ENCODE assay signal across 25 cellular contexts in genomic region chr1:72892461-72892860, GRCh38.
DNase-seq lines count a peak whose midpoint lies in the region; ATAC-seq, FAIRE-seq and TF ChIP-seq lines count a peak whose summit lies in the region.
"Had no signal": no experiment of that assay in that cellular context is flagged by ENCODE, and none has a peak within 500 bp of the region (broad histone marks: within the 10 kb centered on the region; RNA-seq: fewer than 3 reads in every experiment).

No MANE protein-coding gene starts in this region.

- H2AFZ ChIP-seq in keratinocyte (ENCODE audit: control insufficient read depth, low read length): no peak overlapping the region
- H2AFZ ChIP-seq: GM23248, hepatocyte had no signal

- H3K36me3 ChIP-seq in keratinocyte (ENCODE audit: control insufficient read depth in 2 of 2, extremely low read depth in 1 of 2, insufficient read depth in 2 of 2, low read length in 2 of 2): no peaks in the 10 kb centered on the region
- H3K36me3 ChIP-seq: BLaER1, esophagus muscularis mucosa, right lobe of liver had no signal

- ATAC-seq in GM18861 (IDR thresholded peaks at IDR 0.05; ENCODE audit: unreplicated experiment): no peak
- ATAC-seq: A549; activated CD4-positive, alpha-beta T cell treated with anti-CD3 and anti-CD28 coated beads for 36 hours; activated T-cell treated with anti-CD3 and anti-CD28 coated beads, Interleukin-2, amount 50 U/mL, for 4 hours; left ventricle myocardium superior; right lobe of liver had no signal

- no peak overlapping the region for H3K9ac ChIP-seq in keratinocyte (ENCODE audit: control insufficient read depth, extremely low read depth, insufficient read depth, low read length)
- H3K9ac ChIP-seq: BLaER1, GM23248 had no signal

- no peaks in the 10 kb centered on the region for H3K9me3 ChIP-seq in keratinocyte (ENCODE audit: control insufficient read depth, low read depth, low read length)
- H3K9me3 ChIP-seq: A549, BLaER1, Caco-2, esophagus muscularis mucosa, right lobe of liver had no signal

- no peaks in the 10 kb centered on the region for H3K27me3 ChIP-seq in keratinocyte (ENCODE audit: control insufficient read depth, extremely low read depth, insufficient read depth, low read length)
- H3K27me3 ChIP-seq: BLaER1, esophagus muscularis mucosa, hepatocyte, right lobe of liver had no signal

- no peak for FAIRE-seq in keratinocyte (lab: Jason Lieb, UNC)
- FAIRE-seq: A549 had no signal

- peak overlapping the region; percentile 54 for H3K4me2 ChIP-seq in keratinocyte (ENCODE audit: control insufficient read depth, extremely low read depth, insufficient read depth, low read depth, low read length)
- H3K4me2 ChIP-seq: A549, BLaER1, hepatocyte had no signal

- TF ChIP-seq CTCF in epithelial cell of esophagus (IDR thresholded peaks at IDR 0.05; ENCODE audit: insufficient read depth, low read depth, low read length, missing control alignments) (no peak), keratinocyte (optimal IDR thresholded peaks at IDR 0.05 in 1 of 3, IDR thresholded peaks at IDR 0.05 in 1 of 3, conservative IDR thresholded peaks at IDR 0.05 in 1 of 3; ENCODE audit: extremely low read depth in 1 of 3, insufficient read depth in 2 of 3, low read length in 3 of 3) (no peak)

- no peaks in the 10 kb centered on the region for H4K20me1 ChIP-seq in keratinocyte (ENCODE audit: control insufficient read depth, extremely low read depth, insufficient read depth, low read length)
- H4K20me1 ChIP-seq: BLaER1 had no signal

- no peak overlapping the region for H3K4me3 ChIP-seq in epithelial cell of esophagus (ENCODE audit: low read length)
- no peak overlapping the region for H3K4me3 ChIP-seq in keratinocyte (ENCODE audit: control insufficient read depth in 2 of 3, extremely low read depth in 1 of 3, insufficient read depth in 2 of 3, low read depth in 1 of 3, low read length in 3 of 3)
- H3K4me3 ChIP-seq: A549, BLaER1, esophagus muscularis mucosa, GM23248, hepatocyte, right lobe of liver had no signal

- H3K79me2 ChIP-seq in keratinocyte (ENCODE audit: control insufficient read depth, insufficient read depth, low read length): no peaks in the 10 kb centered on the region
- H3K79me2 ChIP-seq: hepatocyte had no signal

- peak overlapping the region; percentile 66 for H3K27ac ChIP-seq in keratinocyte (ENCODE audit: control insufficient read depth, insufficient read depth, low read length)
- H3K27ac ChIP-seq: A549, BLaER1, esophagus muscularis mucosa, GM23248, hepatocyte, right lobe of liver had no signal

- no peaks in the 10 kb centered on the region for H3K9me1 ChIP-seq in keratinocyte (ENCODE audit: control insufficient read depth, extremely low read depth, insufficient read depth, low read length)

- DNase-seq in COLO829 (ENCODE audit: low spot score): peak; percentile 48
- DNase-seq in RKO (ENCODE audit: low spot score): peak; percentile 47
- DNase-seq in epithelial cell of esophagus (ENCODE audit: low read depth): peak; percentile 48
- no peak for DNase-seq in keratinocyte (ENCODE audit: low read depth, low spot score)
- no peak for DNase-seq in NCI-H1694 treated with DMSO at 0.1 percent for 48 hours (lab: John Stamatoyannopoulos, UW)
- no peak for DNase-seq in germinal center (ENCODE audit: low spot score)
- no peak for DNase-seq in NCI-H510A (lab: John Stamatoyannopoulos, UW)
- DNase-seq: activated CD4-positive, alpha-beta T cell treated with anti-CD3 and anti-CD28 coated beads for 36 hours; activated naive CD4-positive, alpha-beta T cell treated with anti-CD3 and anti-CD28 coated beads, Interleukin-2, amount 10 ng/mL, durations not matched to agents 7 days and 5 days; activated T-cell treated with anti-CD3 and anti-CD28 coated beads, Interleukin-2, amount 50 U/mL, for 4 hours; Caco-2; effector CD8-positive, alpha-beta T cell; GM23248; IMR-90; left ventricle myocardium superior; NCI-H1417 treated with DMSO at 0.1 percent for 48 hours; NCI-H526 treated with DMSO at 0.1 percent for 48 hours; right lobe of liver; stimulated activated CD8-positive, alpha-beta memory T cell treated with anti-CD3 and anti-CD28 coated beads, Interleukin-4, amount 100 ng/mL, for 48 hours; trophoblast cell had no signal

- peaks cover 4% of the 10 kb centered on the region for H3K4me1 ChIP-seq in keratinocyte (ENCODE audit: control insufficient read depth, extremely low read depth, insufficient read depth, low read length)
- H3K4me1 ChIP-seq: A549, BLaER1, Caco-2, esophagus muscularis mucosa, right lobe of liver had no signal

- dilution Hi-C loops in keratinocyte (cut with MboI; ENCODE audit: extremely low pct_ligation_motif_present, low sequenced_read_pairs): no loop called here

Comparison
In these comparisons a context has a peak if more than half of its experiments do, and no peak if none do; other contexts are left out.
1. DNase-seq: peak in COLO829 (single experiment), RKO (single experiment) and epithelial cell of esophagus (single experiment); none in keratinocyte (single experiment), NCI-H1694 treated with DMSO at 0.1 percent for 48 hours (single experiment), germinal center (single experiment) and NCI-H510A (single experiment).